11 cellular contexts compared by ENCODE assay signal in genomic region chr6:127938701-127939100, GRCh38. TPM values are rescaled to one million over a fixed set of nuclear protein-coding genes. Genes with fewer than 3 reads are reported as not detected.
A peak's percentile ranks its signal among the peaks of the same experiment; 100 is the strongest.
DNase-seq lines count a peak whose midpoint lies in the region; ATAC-seq and TF ChIP-seq lines count a peak whose summit lies in the region.
"Had no signal": no experiment of that assay in that cellular context is flagged by ENCODE, and none has a peak within 500 bp of the region (broad histone marks: within the 10 kb centered on the region; RNA-seq: fewer than 3 reads in every experiment).

No MANE protein-coding gene starts in this region.

- H3K9me2 ChIP-seq in PC-3 (replicated peaks; ENCODE audit: low read length) = no peaks in the 10 kb centered on the region

- H3K36me3 Mint-ChIP-seq in central memory CD8-positive, alpha-beta T cell (ENCODE audit: insufficient read depth) = peaks cover 7% of the 10 kb centered on the region
- H3K36me3 Mint-ChIP-seq in osteocyte (ENCODE audit: unreplicated experiment) (no peaks in the 10 kb centered on the region), immature natural killer cell (no peaks in the 10 kb centered on the region)

- no peaks in the 10 kb centered on the region for H3K27me3 ChIP-seq in PC-3 (ENCODE audit: low read length)
- H3K27me3 ChIP-seq: vagina had no signal

- POLR2A ChIA-PET in PC-3 (lab: Charles Lee; ENCODE audit: unreplicated experiment) = interaction anchor here (0.6 kb wide), 1 partner anchor 338 kb away, joined by 15 read pairs; no protein-coding TSS in a partner anchor

- no peak overlapping the region for H3K4me3 Mint-ChIP-seq in central memory CD8-positive, alpha-beta T cell
- H3K4me3 Mint-ChIP-seq in osteocyte (ENCODE audit: unreplicated experiment) (no peak overlapping the region), immature natural killer cell (no peak overlapping the region)

- intact Hi-C loops in PC-3 (cut with micrococcal nuclease) = no loop called here

- peak overlapping the region; percentile 55 for H3K9ac ChIP-seq in PC-3 (ENCODE audit: low read length)

- no peaks in the 10 kb centered on the region for H4K20me1 ChIP-seq in PC-3 (ENCODE audit: low read length)

- CTCF ChIA-PET in PC-3 (lab: Charles Lee) = no interaction called here

- peaks cover 44% of the 10 kb centered on the region for H3K4me1 Mint-ChIP-seq in central memory CD8-positive, alpha-beta T cell
- H3K4me1 Mint-ChIP-seq in osteocyte (ENCODE audit: unreplicated experiment) (peaks cover 35% of the 10 kb centered on the region), immature natural killer cell (peaks cover 16 to 18% of the 10 kb centered on the region in 2 donors)

- no peaks in the 10 kb centered on the region for H3K9me3 Mint-ChIP-seq in central memory CD8-positive, alpha-beta T cell
- H3K9me3 Mint-ChIP-seq in osteocyte (ENCODE audit: unreplicated experiment) (no peaks in the 10 kb centered on the region), immature natural killer cell (no peaks in the 10 kb centered on the region)

- H3F3A ChIP-seq in PC-3 (ENCODE audit: low read length, unreplicated experiment) = no peaks in the 10 kb centered on the region

- H3K4me2 ChIP-seq in PC-3 (ENCODE audit: low read length) = peak overlapping the region; percentile 80

- no peaks in the 10 kb centered on the region for H3K79me2 ChIP-seq in PC-3 (ENCODE audit: low read length)

- H3K27ac Mint-ChIP-seq in central memory CD8-positive, alpha-beta T cell (ENCODE audit: low read depth) = peak overlapping the region; percentile 73
- peak overlapping the region; percentile 96 for H3K27ac Mint-ChIP-seq in osteocyte (ENCODE audit: unreplicated experiment)
- H3K27ac Mint-ChIP-seq in immature natural killer cell = no peak overlapping the region

- no peaks in the 10 kb centered on the region for H3K9me3 ChIP-seq in PC-3 (ENCODE audit: low read length)
- H3K9me3 ChIP-seq: vagina had no signal

- H3K4me1 ChIP-seq in PC-3 (ENCODE audit: insufficient read depth, low read length) = peaks cover 24% of the 10 kb centered on the region

- ATAC-seq in PC-3 = peak; percentile 65
- peak; percentile 17 for ATAC-seq in central memory CD8-positive, alpha-beta T cell (replicated peaks; ENCODE audit: extremely low read depth, poor library complexity, severe bottlenecking)

- no peak for TF ChIP-seq CTCF in PC-3 (conservative IDR thresholded peaks at IDR 0.05; ENCODE audit: low read depth, low read length)
- TF ChIP-seq CTCF in osteocyte (IDR thresholded peaks at IDR 0.05) = no peak

- H2AFZ ChIP-seq in PC-3 (ENCODE audit: low read length) = peak overlapping the region; percentile 66

- no peaks in the 10 kb centered on the region for H3K27me3 Mint-ChIP-seq in central memory CD8-positive, alpha-beta T cell
- H3K27me3 Mint-ChIP-seq in osteocyte (ENCODE audit: unreplicated experiment) (no peaks in the 10 kb centered on the region), immature natural killer cell (ENCODE audit: low read depth in 3 of 3) (peaks cover 0 to 3% (median 0%) of the 10 kb centered on the region in 3 donors)

- H3K4me3 ChIP-seq in PC-3 (ENCODE audit: low read length) = peak overlapping the region; percentile 35; the same call in 1 of the 2 replicates
- H3K4me3 ChIP-seq: vagina had no signal

- H3K36me3 ChIP-seq in PC-3 (ENCODE audit: low read depth, low read length) = no peaks in the 10 kb centered on the region
- H3K36me3 ChIP-seq: vagina had no signal

- BruUV-seq in PC-3 (replicated peaks; lab: Mats Ljungman, UMichigan) = no TSS peak

- H3K27ac ChIP-seq in PC-3 (ENCODE audit: low read length) = peak overlapping the region; percentile 87
- H3K27ac ChIP-seq: vagina had no signal

- DNase-seq in NOMO-1 treated with DMSO at 0.1 percent for 48 hours (lab: John Stamatoyannopoulos, UW; ENCODE audit: unreplicated experiment) (peak; percentile 6), NOMO-1 treated with dmso at 0.1 percent for 144 hours (lab: John Stamatoyannopoulos, UW; ENCODE audit: unreplicated experiment) (no peak), PC-3 (peak; percentile 71), osteocyte (ENCODE audit: extremely low spot score, unreplicated experiment) (no peak), globus pallidus (ENCODE audit: low spot score) (no peak), immature natural killer cell (no peak), NCI-H1417 (lab: John Stamatoyannopoulos, UW) (no peak)
- no peak for DNase-seq in central memory CD8-positive, alpha-beta T cell (ENCODE audit: low spot score in 2 of 2)

RNA-seq across cellular contexts. Expression of gene THEMIS, which starts 37.8 kb away (rescaled TPM):
- total RNA-seq in PC-3 (2014; rRNA removed) (not detected in 2 replicates), osteocyte (not detected in 2 replicates)
- 1 to 10 TPM in 1 of 3 donors, under 1 TPM in 2; 0.12 to 1.6 (median 0.57) TPM for polyA plus RNA-seq in immature natural killer cell
- total RNA-seq: OCI-LY7 had no signal
- polyA plus RNA-seq: AG04450 had no signal

Comparison
In these comparisons a context has a peak if more than half of its experiments do, and no peak if none do; other contexts are left out.
1. DNase-seq: peak in NOMO-1 treated with DMSO at 0.1 percent for 48 hours (single experiment) and PC-3 (single experiment); none in NOMO-1 treated with dmso at 0.1 percent for 144 hours (single experiment), central memory CD8-positive, alpha-beta T cell (0 of 2), osteocyte (single experiment), globus pallidus (single experiment), immature natural killer cell (0 of 3) and NCI-H1417 (0 of 3).
2. H3K27ac Mint-ChIP-seq: peak in central memory CD8-positive, alpha-beta T cell (single experiment) and osteocyte (single experiment); none in immature natural killer cell (0 of 6).